In genomic region chr13:112510002-112510780, GRCh38 we compare ENCODE assay signal across 8 cellular contexts.
A peak's percentile ranks its signal among the peaks of the same experiment; 100 is the strongest.
DNase-seq lines count a peak whose midpoint lies in the region; ATAC-seq and TF ChIP-seq lines count a peak whose summit lies in the region.

No MANE protein-coding gene starts in this region.

- no peak overlapping the region for H2BK12ac ChIP-seq in H9 (ENCODE audit: insufficient read length, low read depth, low read length)

- peaks cover 11 to 14% of the 10 kb centered on the region in 2 experiments for H3K4me1 Mint-ChIP-seq in H9

- H4K5ac ChIP-seq in H9 (ENCODE audit: insufficient read length, low read depth, low read length) = no peak overlapping the region

- H3K79me2 ChIP-seq in H9 (ENCODE audit: insufficient read depth, low read length) = no peaks in the 10 kb centered on the region

- DNase-seq in CD1c-positive myeloid dendritic cell (ENCODE audit: extremely low spot score) (peak; percentile 4), H9 (peak; percentile 80), NCI-H748 treated with DMSO at 0.1 percent for 48 hours (lab: John Stamatoyannopoulos, UW) (peak; percentile 72), dermis blood vessel endothelial cell (peak; percentile 77), lung microvascular endothelial cell (ENCODE audit: low read depth in 2 of 2) (peak; percentile 62 to 77), activated gamma-delta T cell (lab: John Stamatoyannopoulos, UW) (no peak), GM19238 (ENCODE audit: insufficient read length, low spot score) (no peak)

- no peaks in the 10 kb centered on the region for H3K27me3 ChIP-seq in H9 (ENCODE audit: insufficient read depth, low read length)

- peak overlapping the region; percentile 17 to 84 (median 83); a peak in 4 of 7 replicates for H3K27ac Mint-ChIP-seq in H9

- H3K56ac ChIP-seq in H9 (ENCODE audit: insufficient read length, low read depth, low read length) = no peak overlapping the region

- H3T11ph ChIP-seq in H9 (ENCODE audit: low read length) = no peak overlapping the region

- no peak overlapping the region for H3K4me2 ChIP-seq in H9 (ENCODE audit: insufficient read depth, insufficient read length, low read length)

- H3K4ac ChIP-seq in H9 (ENCODE audit: low read depth, low read length) = no peak overlapping the region

- H4K20me1 ChIP-seq in H9 (ENCODE audit: control insufficient read depth, insufficient read depth, insufficient read length) = no peaks in the 10 kb centered on the region

- no peak overlapping the region for H3K9ac ChIP-seq in H9 (ENCODE audit: extremely low read depth, insufficient read length, low read length)

- H2BK15ac ChIP-seq in H9 (ENCODE audit: low read depth, low read length) = no peak overlapping the region

- no peak overlapping the region for H2BK120ac ChIP-seq in H9 (ENCODE audit: low read depth, low read length, poor library complexity, severe bottlenecking)

- H3K27ac ChIP-seq in H9 (ENCODE audit: insufficient read length, low read depth, low read length) = no peak overlapping the region

- no peaks in the 10 kb centered on the region for H3K4me1 ChIP-seq in H9 (ENCODE audit: insufficient read depth, low read length)

- H3K4me3 Mint-ChIP-seq in H9 = no peak overlapping the region

- no peaks in the 10 kb centered on the region for H3K27me3 Mint-ChIP-seq in H9 (ENCODE audit: low read depth)

- H3K23ac ChIP-seq in H9 (ENCODE audit: insufficient read length, low read depth, low read length) = no peak overlapping the region

- no peak overlapping the region for H2BK5ac ChIP-seq in H9 (ENCODE audit: insufficient read length, low read length)

- H3K9me3 Mint-ChIP-seq in H9 = no peaks in the 10 kb centered on the region

- H2AK5ac ChIP-seq in H9 (ENCODE audit: insufficient read length, low read length) = no peak overlapping the region

- H4K8ac ChIP-seq in H9 (replicated peaks; ENCODE audit: insufficient read length, low read depth, low read length) = no peak overlapping the region

- no peak overlapping the region for H2AFZ ChIP-seq in H9 (ENCODE audit: low read length)

- peak; percentile 77 for TF ChIP-seq CTCF in H9 (conservative IDR thresholded peaks at IDR 0.05)

- H3K79me1 ChIP-seq in H9 (ENCODE audit: insufficient read depth, low read depth, low read length, poor library complexity, severe bottlenecking) = no peaks in the 10 kb centered on the region

- no peak overlapping the region for H3K18ac ChIP-seq in H9 (ENCODE audit: insufficient read length, low read depth, low read length)

- no CpG with 5 or more reads among the region's 15 CpGs for WGBS in H9 (ENCODE audit: extremely low coverage, insufficient read length, low lambda C conversion rate)

- peaks cover 6 to 27% (median 24%) of the 10 kb centered on the region in 3 experiments; a peak in 6 of 7 replicates for H3K36me3 Mint-ChIP-seq in H9 (ENCODE audit: insufficient read depth in 1 of 3, low read depth in 3 of 3)

- no peak overlapping the region for H2BK20ac ChIP-seq in H9 (ENCODE audit: low read depth, low read length, poor library complexity, severe bottlenecking)

- H3K23me2 ChIP-seq in H9 (ENCODE audit: insufficient read length, low read depth, low read length, poor library complexity, severe bottlenecking) = no peaks in the 10 kb centered on the region

- H4K91ac ChIP-seq in H9 (ENCODE audit: insufficient read length, low read depth, low read length) = no peak overlapping the region

- ATAC-seq in GM18520 (IDR thresholded peaks at IDR 0.05; ENCODE audit: unreplicated experiment) = no peak

- no peak overlapping the region for H3K14ac ChIP-seq in H9 (ENCODE audit: insufficient read depth, low read length)

- H3K9me3 ChIP-seq in H9 (ENCODE audit: control insufficient read depth, low read depth, low read length) = no peaks in the 10 kb centered on the region

Comparison
In these comparisons a context has a peak if more than half of its experiments do, and no peak if none do; other contexts are left out.
1. DNase-seq: peak in CD1c-positive myeloid dendritic cell (single experiment), H9 (single experiment), NCI-H748 treated with DMSO at 0.1 percent for 48 hours (single experiment), dermis blood vessel endothelial cell (single experiment) and lung microvascular endothelial cell (2 of 2); none in activated gamma-delta T cell (single experiment) and GM19238 (single experiment).